In genomic region chrX:84219551-84219950, GRCh38 we compare ENCODE assay signal across 20 cellular contexts.
DNase-seq lines count a peak whose midpoint lies in the region; ATAC-seq and FAIRE-seq lines count a peak whose summit lies in the region.
"Had no signal": no experiment of that assay in that cellular context is flagged by ENCODE, and none has a peak within 500 bp of the region (broad histone marks: within the 10 kb centered on the region; RNA-seq: fewer than 3 reads in every experiment).

No MANE protein-coding gene starts in this region.

- DNase-seq in EL (peak; percentile 4), RCC 7860 (ENCODE audit: low spot score) (peak; percentile 22), kidney glomerular epithelial cell (lab: John Stamatoyannopoulos, UW) (peak; percentile 7), OCI-M2 (lab: John Stamatoyannopoulos, UW; ENCODE audit: unreplicated experiment) (no peak), activated T-cell treated with anti-CD3 and anti-CD28 coated beads for 4 hours (no peak), SKM-1 treated with dmso at 0.1 percent for 144 hours (lab: John Stamatoyannopoulos, UW; ENCODE audit: unreplicated experiment) (no peak)
- DNase-seq: activated CD4-positive, alpha-beta T cell treated with anti-CD3 and anti-CD28 coated beads, Interleukin-2, amount 10 ng/mL, durations not matched to agents 24 days and 14 days; activated CD8-positive, alpha-beta memory T cell treated with anti-CD3 and anti-CD28 coated beads, Interleukin-2, amount 50 U/mL, for 48 hours; anterior cingulate cortex; colonic mucosa; DND-41; Kasumi-1; NCI-H187 treated with DMSO at 0.1 percent for 48 hours; SHP77 treated with DMSO at 0.1 percent for 48 hours; spleen; stimulated activated naive B cell treated with anti-CD40 and anti-IgM and Interleukin-4, amounts not matched to agents 10 μg/mL and 1 μg/mL and 100 μg/mL, for 72 hours; trophoblast cell had no signal

- ATAC-seq in HG03354 (IDR thresholded peaks at IDR 0.05; ENCODE audit: poor library complexity, severe bottlenecking, unreplicated experiment) = peak; percentile 56
- ATAC-seq: gastroesophageal sphincter; stimulated activated naive B cell treated with anti-CD40 and anti-IgM and Interleukin-4, amounts not matched to agents 10 μg/mL and 1 μg/mL and 100 μg/mL, for 72 hours had no signal

- FAIRE-seq in RCC 7860 (lab: Jason Lieb, UNC) = peak; percentile 33
- FAIRE-seq: endothelial cell of umbilical vein had no signal

Comparison
In these comparisons a context has a peak if more than half of its experiments do, and no peak if none do; other contexts are left out.
1. DNase-seq: peak in EL (single experiment), RCC 7860 (single experiment) and kidney glomerular epithelial cell (single experiment); none in OCI-M2 (single experiment), activated T-cell treated with anti-CD3 and anti-CD28 coated beads for 4 hours (single experiment) and SKM-1 treated with dmso at 0.1 percent for 144 hours (single experiment).